Comparison of ENCODE assay signal across 1 cellular context in genomic region chr11:6611092-6612007, GRCh38.
TF ChIP-seq lines count a peak whose summit lies in the region.

No MANE protein-coding gene starts in this region.

TF ChIP-seq in K562, 482 proteins besides CTCF, POLR2A, EP300 and RAD21 (continued from another document):
- peak; percentile 56; the same call in 1 of the 2 replicates for TF ChIP-seq REST (CRISPR knock-in tag; IDR thresholded peaks at IDR 0.05; ENCODE audit: low read depth)
- TF ChIP-seq PURB (CRISPR knock-in tag; IDR thresholded peaks at IDR 0.05; ENCODE audit: low read depth) = no peak
- no peak for TF ChIP-seq EWSR1 (IDR thresholded peaks at IDR 0.05; ENCODE audit: borderline replicate concordance, low read depth, partially characterized antibody)
- TF ChIP-seq HDAC1 (IDR thresholded peaks at IDR 0.05) = peak in 1 of 2 experiments; percentile 10; a peak in 1 of 4 replicates
- no peak for TF ChIP-seq GMEB1 (CRISPR knock-in tag; IDR thresholded peaks at IDR 0.05)
- TF ChIP-seq ZFP30 (CRISPR knock-in tag; IDR thresholded peaks at IDR 0.05; ENCODE audit: borderline replicate concordance) = no peak
- peak; percentile 67 for TF ChIP-seq POLR2B (IDR thresholded peaks at IDR 0.05; ENCODE audit: low read depth, partially characterized antibody)
- TF ChIP-seq BCLAF1 (IDR thresholded peaks at IDR 0.05; ENCODE audit: borderline replicate concordance in 1 of 2, control insufficient read depth in 1 of 2, low read depth in 2 of 2, low read length in 1 of 2) = no peak
- TF ChIP-seq ZNF212 (CRISPR knock-in tag; IDR thresholded peaks at IDR 0.05) = 0 out of 2 replicates have a peak, but pooled peaks have one; percentile 18
- no peak for TF ChIP-seq KLF6 (CRISPR knock-in tag; IDR thresholded peaks at IDR 0.05; ENCODE audit: borderline replicate concordance)
- TF ChIP-seq ZNF57 (CRISPR knock-in tag; IDR thresholded peaks at IDR 0.05) = no peak
- no peak for TF ChIP-seq ZNF586 (CRISPR knock-in tag; conservative IDR thresholded peaks at IDR 0.05)
- no peak for TF ChIP-seq SMARCA4 (IDR thresholded peaks at IDR 0.05)
- peak; percentile 84 for TF ChIP-seq RBM22 (IDR thresholded peaks at IDR 0.05; ENCODE audit: low read depth, low read length, poor library complexity, severe bottlenecking)
- no peak for TF ChIP-seq SMARCA5 (IDR thresholded peaks at IDR 0.05)
- no peak for TF ChIP-seq ZNF239 (CRISPR knock-in tag; IDR thresholded peaks at IDR 0.05)
- 0 out of 2 replicates have a peak, but pooled peaks have one; percentile 8 for TF ChIP-seq HMGXB4 (CRISPR knock-in tag; IDR thresholded peaks at IDR 0.05)
- peak; percentile 62; the same call in 1 of the 2 replicates for TF ChIP-seq TFAP4 (CRISPR knock-in tag; IDR thresholded peaks at IDR 0.05; ENCODE audit: borderline replicate concordance)
- no peak for TF ChIP-seq DMBX1 (CRISPR knock-in tag; IDR thresholded peaks at IDR 0.05; ENCODE audit: borderline replicate concordance)
- no peak for TF ChIP-seq PRMT5 (CRISPR knock-in tag; IDR thresholded peaks at IDR 0.05)
- TF ChIP-seq TCF3 (CRISPR knock-in tag; IDR thresholded peaks at IDR 0.05) = no peak
- peak; percentile 61; the same call in 1 of the 2 replicates for TF ChIP-seq NR2C2 (CRISPR knock-in tag; IDR thresholded peaks at IDR 0.05)
- TF ChIP-seq NR2C2 (tag; IDR thresholded peaks at IDR 0.05) = no peak
- no peak for TF ChIP-seq ZNF445 (CRISPR knock-in tag; IDR thresholded peaks at IDR 0.05; ENCODE audit: low read depth)
- TF ChIP-seq NR3C1 (CRISPR knock-in tag; IDR thresholded peaks at IDR 0.05) = no peak
- no peak; the same call in 1 of the 2 replicates for TF ChIP-seq ZNF444 (CRISPR knock-in tag; IDR thresholded peaks at IDR 0.05)
- TF ChIP-seq PHF20 (IDR thresholded peaks at IDR 0.05; ENCODE audit: partially characterized antibody) = no peak
- TF ChIP-seq ZNF77 (CRISPR knock-in tag; IDR thresholded peaks at IDR 0.05) = 0 out of 2 replicates have a peak, but pooled peaks have one; percentile 33
- TF ChIP-seq AFF4 (CRISPR knock-in tag; IDR thresholded peaks at IDR 0.05) = no peak
- no peak for TF ChIP-seq SMAD3 (CRISPR knock-in tag; conservative IDR thresholded peaks at IDR 0.05)
- no peak for TF ChIP-seq ARHGAP35 (IDR thresholded peaks at IDR 0.05; ENCODE audit: partially characterized antibody)
- peak; percentile 14; the same call in 1 of the 2 replicates for TF ChIP-seq SMARCE1 (IDR thresholded peaks at IDR 0.05)
- no peak; the same call in 1 of the 2 replicates for TF ChIP-seq MYC (IDR thresholded peaks at IDR 0.05; ENCODE audit: low read depth, low read length)
- peak; percentile 89; the same call in 1 of the 2 replicates for TF ChIP-seq MYC (CRISPR knock-in tag; IDR thresholded peaks at IDR 0.05; ENCODE audit: borderline replicate concordance, low read depth)
- TF ChIP-seq ZNF3 (CRISPR knock-in tag; IDR thresholded peaks at IDR 0.05) = 0 out of 2 replicates have a peak, but pooled peaks have one; percentile 45
- no peak for TF ChIP-seq NELFE (IDR thresholded peaks at IDR 0.05; ENCODE audit: insufficient read depth, insufficient read length)
- TF ChIP-seq KDM2B (CRISPR knock-in tag; IDR thresholded peaks at IDR 0.05) = no peak
- TF ChIP-seq POLR3A (IDR thresholded peaks at IDR 0.05; ENCODE audit: borderline replicate concordance, extremely low read depth, insufficient read depth, insufficient read length) = no peak
